Comparison of ENCODE assay signal across 11 cellular contexts in the genomic region with DNA sequence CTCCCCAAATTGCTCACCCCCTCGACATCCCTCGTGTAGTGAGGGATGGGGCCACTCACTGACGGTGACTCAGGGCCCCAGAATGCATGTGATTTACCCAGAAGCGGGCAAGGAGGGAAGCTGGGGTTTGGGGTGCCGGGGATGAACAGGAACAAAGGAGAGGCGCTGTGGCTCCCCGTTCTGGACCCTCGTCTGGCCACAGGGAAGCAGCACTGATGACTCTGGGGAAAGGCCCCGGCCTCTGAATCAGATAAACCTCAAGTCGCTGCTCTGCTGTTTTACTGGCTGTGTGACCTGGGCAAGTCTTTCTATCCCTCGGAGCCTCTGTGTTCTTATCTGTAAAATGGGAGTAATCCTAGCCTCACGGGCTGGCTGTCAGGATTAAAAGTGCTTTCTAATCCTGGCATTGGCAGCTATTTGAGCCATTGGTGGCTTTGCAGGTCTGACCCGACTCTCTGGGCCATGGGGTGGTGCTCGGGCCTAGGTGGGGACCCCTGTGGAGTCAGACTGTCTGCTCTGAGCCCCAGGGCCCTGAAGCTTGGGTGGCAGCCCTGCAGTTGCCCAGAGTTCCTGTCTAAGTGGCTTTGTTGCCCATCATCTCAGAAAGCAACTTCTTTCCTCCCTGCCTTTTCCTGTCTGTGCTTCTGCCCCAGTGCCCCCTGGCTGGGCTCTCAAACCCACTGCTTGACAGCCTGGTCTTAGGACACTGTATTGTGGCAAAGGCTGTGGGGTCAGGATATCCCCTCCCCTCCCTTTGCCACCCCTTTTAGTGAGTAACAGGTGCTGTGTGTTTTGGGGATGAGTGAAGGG. TPM values are rescaled to one million over a fixed set of nuclear protein-coding genes. Genes with fewer than 3 reads are reported as not detected.
A peak's percentile ranks its signal among the peaks of the same experiment; 100 is the strongest.
DNase-seq lines count a peak whose midpoint lies in the region; ATAC-seq, FAIRE-seq and TF ChIP-seq lines count a peak whose summit lies in the region.
"Had no signal": no experiment of that assay in that cellular context is flagged by ENCODE, and none has a peak within 500 bp of the region (broad histone marks: within the 10 kb centered on the region; RNA-seq: fewer than 3 reads in every experiment).

No MANE protein-coding gene starts in this region.

- peak; percentile 46 for DNase-seq in activated CD8-positive, alpha-beta memory T cell treated with anti-CD3 and anti-CD28 coated beads, Interleukin-2, amount 50 U/mL, for 4 hours
- no peak for DNase-seq in activated CD8-positive, alpha-beta memory T cell treated with anti-CD3 and anti-CD28 coated beads, Interleukin-2, amount 50 U/mL, for 48 hours
- DNase-seq in activated T-cell treated with anti-CD3 and anti-CD28 coated beads, Interleukin-2, amount 50 U/mL, for 72 hours: peak; percentile 44 to 49
- no peak for DNase-seq in right lobe of liver
- DNase-seq in GM12891 (ENCODE audit: insufficient read length, low spot score): no peak
- no peak for DNase-seq in lower leg skin (ENCODE audit: low spot score in 2 of 2)
- DNase-seq: H9, NCI-H1436 had no signal

- H3K4me1 ChIP-seq in right lobe of liver (peaks cover 3 to 49% (median 22%) of the 10 kb centered on the region in 4 donors), stomach smooth muscle (ENCODE audit: control insufficient read depth, insufficient read depth, low read length) (peaks cover 48% of the 10 kb centered on the region)

- H3K27me3 ChIP-seq in right lobe of liver (no peaks in the 10 kb centered on the region), stomach smooth muscle (ENCODE audit: control insufficient read depth in 1 of 2, insufficient read depth in 2 of 2, low read length in 2 of 2) (peaks cover 0 to 3% of the 10 kb centered on the region in 2 donors)

- peaks cover 96% of the 10 kb centered on the region for H3K4me1 Mint-ChIP-seq in activated T-cell treated with anti-CD3 and anti-CD28 coated beads, Interleukin-2, amount 50 U/mL, for 72 hours (ENCODE audit: low read depth)

- H3K4me3 ChIP-seq in right lobe of liver (no peak overlapping the region), stomach smooth muscle (ENCODE audit: low read length in 2 of 2) (peak overlapping the region in 1 of 2 donors; percentile 29), lower leg skin (ENCODE audit: low read depth, poor library complexity, severe bottlenecking) (no peak overlapping the region)

- H3K27ac Mint-ChIP-seq in activated T-cell treated with anti-CD3 and anti-CD28 coated beads, Interleukin-2, amount 50 U/mL, for 72 hours: peak overlapping the region; percentile 99
- H3K27ac Mint-ChIP-seq: brain had no signal

- no peaks in the 10 kb centered on the region for H3K27me3 Mint-ChIP-seq in activated T-cell treated with anti-CD3 and anti-CD28 coated beads, Interleukin-2, amount 50 U/mL, for 72 hours (ENCODE audit: low read depth)

- H3K27ac ChIP-seq in right lobe of liver: peak overlapping the region; percentile 74 to 99 (median 98)
- peak overlapping the region; percentile 55 for H3K27ac ChIP-seq in stomach smooth muscle (ENCODE audit: low read length)

- H3K4me3 Mint-ChIP-seq in activated T-cell treated with anti-CD3 and anti-CD28 coated beads, Interleukin-2, amount 50 U/mL, for 72 hours: peak overlapping the region; percentile 82 to 98
- H3K4me3 Mint-ChIP-seq: brain, H9 had no signal

- H3K9me3 Mint-ChIP-seq in activated T-cell treated with anti-CD3 and anti-CD28 coated beads, Interleukin-2, amount 50 U/mL, for 72 hours: peaks cover 4% of the 10 kb centered on the region in 2 donors
- H3K9me3 Mint-ChIP-seq: H9 had no signal

- peak; percentile 17 to 18 for ATAC-seq in activated T-cell treated with anti-CD3 and anti-CD28 coated beads, Interleukin-2, amount 50 U/mL, for 72 hours (replicated peaks in 1 of 2)
- ATAC-seq in right lobe of liver: no peak
- no peak for ATAC-seq in HG03439 (IDR thresholded peaks at IDR 0.05; ENCODE audit: unreplicated experiment)

- intact Hi-C loops in right lobe of liver (cut with DNase I): no loop called here
- intact Hi-C loops in lower leg skin (cut with DNase I; ENCODE audit: low total_unique reads): no loop called here

- 40% methylated on average over 4 of the region's 14 CpGs for WGBS in right lobe of liver (ENCODE audit: insufficient coverage, low coverage, low lambda C conversion rate, missing lambda C conversion rate)
- 69 to 83% methylated on average over 10 to 14 of the region's 14 CpGs for WGBS in lower leg skin, 2 donors

- peaks cover 21 to 30% of the 10 kb centered on the region in 2 donors for H3K36me3 Mint-ChIP-seq in activated T-cell treated with anti-CD3 and anti-CD28 coated beads, Interleukin-2, amount 50 U/mL, for 72 hours (ENCODE audit: insufficient read depth in 2 of 2)
- H3K36me3 Mint-ChIP-seq: brain had no signal

- H3K9me3 ChIP-seq in right lobe of liver (no peaks in the 10 kb centered on the region), stomach smooth muscle (ENCODE audit: control insufficient read depth in 2 of 2, low read length in 2 of 2) (no peaks in the 10 kb centered on the region)

- H3K36me3 ChIP-seq in right lobe of liver (no peaks in the 10 kb centered on the region), stomach smooth muscle (ENCODE audit: control insufficient read depth in 2 of 2, insufficient read depth in 2 of 2, low read length in 2 of 2) (no peaks in the 10 kb centered on the region)

- FAIRE-seq in GM12891 (lab: Jason Lieb, UNC): no peak

- H3K9ac ChIP-seq in stomach smooth muscle (ENCODE audit: low read length in 2 of 2): peak overlapping the region in 1 of 2 donors; percentile 20

- TF ChIP-seq CTCF in right lobe of liver (IDR thresholded peaks at IDR 0.05) (no peak), lower leg skin (IDR thresholded peaks at IDR 0.05) (no peak)

- no peak for TF ChIP-seq POLR2A in right lobe of liver (IDR thresholded peaks at IDR 0.05)
- TF ChIP-seq POLR2A in GM12891 (IDR thresholded peaks at IDR 0.05; ENCODE audit: low read depth, low read length): no peak
- TF ChIP-seq POLR2A in lower leg skin (IDR thresholded peaks at IDR 0.05): no peak

TF ChIP-seq in GM12891, 5 proteins besides CTCF, POLR2A, EP300 and RAD21:
- TF ChIP-seq SPI1 (IDR thresholded peaks at IDR 0.05; ENCODE audit: low read depth, low read length) (no peak), PAX5 (IDR thresholded peaks at IDR 0.05; ENCODE audit: insufficient read depth, low read length, severe bottlenecking) (no peak), TAF1 (IDR thresholded peaks at IDR 0.05; ENCODE audit: low read depth, low read length) (no peak), POU2F2 (IDR thresholded peaks at IDR 0.05; ENCODE audit: low read depth, low read length) (no peak), POLR2AphosphoS5 (IDR thresholded peaks at IDR 0.05; ENCODE audit: low read depth, low read length) (no peak)

RNA-seq across cellular contexts. Expression of gene TNFRSF1B, which starts 5.5 kb away (rescaled TPM):
- 100 to 1,000 TPM in 1 of 2 donors, 10 to 100 TPM in 1; 95.4 to 130 TPM for total RNA-seq in activated T-cell treated with anti-CD3 and anti-CD28 coated beads, Interleukin-2, amount 50 U/mL, for 72 hours
- 10 to 100 TPM; 12.9 to 56.9 (median 26.5) TPM for total RNA-seq in right lobe of liver
- polyA plus RNA-seq in GM12891 (2012; ENCODE audit: low read depth, missing spikeins): 27.3 TPM
- total RNA-seq in lower leg skin: 10 to 100 TPM in 3 of 4 donors, 1 to 10 TPM in 1; 8.5 to 33.1 (median 16.3) TPM

RNA-seq across cellular contexts. Expression of gene VPS13D, which starts 57.6 kb away (rescaled TPM):
- 10 to 100 TPM; 36.0 to 40.5 TPM for total RNA-seq in activated T-cell treated with anti-CD3 and anti-CD28 coated beads, Interleukin-2, amount 50 U/mL, for 72 hours
- total RNA-seq in right lobe of liver (10 to 100 TPM; 25.9 to 36.9 (median 30.8) TPM), lower leg skin (100 to 1,000 TPM in 3 of 4 donors, 10 to 100 TPM in 1; 96.5 to 200 (median 116) TPM)
- polyA plus RNA-seq in GM12891 (2012; ENCODE audit: low read depth, missing spikeins): 5.5 TPM

Comparison
In these comparisons a context has a peak if more than half of its experiments do, and no peak if none do; other contexts are left out.
1. DNase-seq: peak in activated CD8-positive, alpha-beta memory T cell treated with anti-CD3 and anti-CD28 coated beads, Interleukin-2, amount 50 U/mL, for 4 hours (single experiment) and activated T-cell treated with anti-CD3 and anti-CD28 coated beads, Interleukin-2, amount 50 U/mL, for 72 hours (2 of 2); none in activated CD8-positive, alpha-beta memory T cell treated with anti-CD3 and anti-CD28 coated beads, Interleukin-2, amount 50 U/mL, for 48 hours (single experiment), right lobe of liver (0 of 3), GM12891 (single experiment) and lower leg skin (0 of 2).
2. ATAC-seq: peak in activated T-cell treated with anti-CD3 and anti-CD28 coated beads, Interleukin-2, amount 50 U/mL, for 72 hours (2 of 2); none in right lobe of liver (0 of 4) and HG03439 (single experiment).